8 cellular contexts compared by ENCODE assay signal in genomic region chrX:120468825-120469525, GRCh38. TPM values are rescaled to one million over a fixed set of nuclear protein-coding genes. Genes with fewer than 3 reads are reported as not detected.
DNase-seq lines count a peak whose midpoint lies in the region; ATAC-seq lines count a peak whose summit lies in the region.

LAMP2 (minus strand) TSS chrX:120469296; CDS start chrX:120469169, 127 bp downstream.

- CTCF ChIA-PET in activated CD8-positive, alpha-beta memory T cell treated with anti-CD3 and anti-CD28 coated beads for 36 hours (lab: Charles Lee) = no interaction called here

- POLR2A ChIA-PET in activated CD8-positive, alpha-beta memory T cell treated with anti-CD3 and anti-CD28 coated beads for 36 hours (lab: Charles Lee) = interaction anchor here (0.6 to 1.4 kb wide), 2 partner anchors 17 to 306 kb away, joined by 3 to 4 read pairs; no protein-coding TSS in a partner anchor

- ATAC-seq in GM21367 (IDR thresholded peaks at IDR 0.05; ENCODE audit: unreplicated experiment) = peak; percentile 87

- DNase-seq in COLO829 (ENCODE audit: low spot score) (peak; percentile 86), HT1080 (ENCODE audit: low read depth) (peak; percentile 87), NOMO-1 (lab: John Stamatoyannopoulos, UW; ENCODE audit: unreplicated experiment in 2 of 2) (peak; percentile 65 to 75), medulla oblongata (ENCODE audit: extremely low spot score) (peak; percentile 94)
- peak; percentile 64 for DNase-seq in effector CD8-positive, alpha-beta T cell (lab: John Stamatoyannopoulos, UW)
- DNase-seq in stimulated activated CD4-positive, alpha-beta T cell treated with anti-CD3 and anti-CD28 coated beads, TNF-alpha, amount 100 ng/mL, for 48 hours (ENCODE audit: low read depth in 3 of 3) = peak; percentile 52 to 68 (median 63)

RNA-seq across cellular contexts. Expression of gene LAMP2, which starts in this region (rescaled TPM):
- 33.2 and 50.2 TPM in 2 replicates for total RNA-seq in HT1080 (2014; rRNA removed; shearing (Covaris generic))
- polyA plus RNA-seq in HT1080 (2015; cell fraction: cytosol; rRNA removed) = 66.8 and 84.0 TPM in 2 replicates
- 133 and 159 TPM in 2 replicates for polyA plus RNA-seq in HT1080 (2015; cell fraction: nucleus; rRNA removed)
- 10 to 100 TPM; 36.7 to 39.8 TPM for total RNA-seq in activated CD8-positive, alpha-beta memory T cell treated with anti-CD3 and anti-CD28 coated beads for 36 hours

Comparison
In these comparisons a context has a peak if more than half of its experiments do, and no peak if none do; other contexts are left out.
1. Peak in every context shown above with its lines: DNase-seq and ATAC-seq.